ENCODE assay signal across 1 cellular context in genomic region chr14:49879683-49880204, GRCh38.
TF ChIP-seq lines count a peak whose summit lies in the region.

No MANE protein-coding gene starts in this region.

TF ChIP-seq in HepG2, 621 proteins besides CTCF, POLR2A, EP300 and RAD21 (continued from another document and continues in another):
- no peak for TF ChIP-seq ZHX1 (CRISPR knock-in tag; IDR thresholded peaks at IDR 0.05; ENCODE audit: low read depth)
- no peak for TF ChIP-seq NONO (IDR thresholded peaks at IDR 0.05)
- TF ChIP-seq NONO (CRISPR knock-in tag; conservative IDR thresholded peaks at IDR 0.05): peak; percentile 59; the same call in 1 of the 2 replicates
- no peak for TF ChIP-seq CREM (IDR thresholded peaks at IDR 0.05)
- no peak for TF ChIP-seq CREM (CRISPR knock-in tag; IDR thresholded peaks at IDR 0.05)
- no peak for TF ChIP-seq ZBTB37 (CRISPR knock-in tag; IDR thresholded peaks at IDR 0.05)
- no peak for TF ChIP-seq SMYD3 (CRISPR knock-in tag; IDR thresholded peaks at IDR 0.05)
- TF ChIP-seq ZNF33B (CRISPR knock-in tag; IDR thresholded peaks at IDR 0.05): no peak
- no peak for TF ChIP-seq ZNF546 (CRISPR knock-in tag; conservative IDR thresholded peaks at IDR 0.05)
- 0 out of 2 replicates have a peak, but pooled peaks have one; percentile 33 for TF ChIP-seq ZNF484 (CRISPR knock-in tag; IDR thresholded peaks at IDR 0.05; ENCODE audit: borderline replicate concordance, low read depth)
- 0 out of 2 replicates have a peak, but pooled peaks have one; percentile 43 for TF ChIP-seq NR0B2 (CRISPR knock-in tag; IDR thresholded peaks at IDR 0.05)
- TF ChIP-seq GATAD2A (CRISPR knock-in tag; IDR thresholded peaks at IDR 0.05): peak; percentile 49; the same call in 1 of the 2 replicates
- no peak for TF ChIP-seq ZNF503 (CRISPR knock-in tag; IDR thresholded peaks at IDR 0.05)
- TF ChIP-seq ZNF263 (CRISPR knock-in tag; IDR thresholded peaks at IDR 0.05): no peak
- 0 out of 4 replicates have a peak, but pooled peaks of 1 of the 2 experiments have one; percentile 27 for TF ChIP-seq ATF4 (CRISPR knock-in tag; IDR thresholded peaks at IDR 0.05)
- 0 out of 2 replicates have a peak, but pooled peaks have one; percentile 24 for TF ChIP-seq PITX1 (CRISPR knock-in tag; IDR thresholded peaks at IDR 0.05)
- TF ChIP-seq ZNF549 (CRISPR knock-in tag; IDR thresholded peaks at IDR 0.05): no peak
- no peak for TF ChIP-seq SOX13 (IDR thresholded peaks at IDR 0.05)
- peak in 1 of 2 experiments; percentile 25; a peak in 1 of 4 replicates for TF ChIP-seq SOX13 (CRISPR knock-in tag; conservative IDR thresholded peaks at IDR 0.05 in 1 of 2, IDR thresholded peaks at IDR 0.05 in 1 of 2)
- peak; percentile 56; the same call in 1 of the 2 replicates for TF ChIP-seq AHDC1 (CRISPR knock-in tag; IDR thresholded peaks at IDR 0.05; ENCODE audit: borderline replicate concordance)
- no peak for TF ChIP-seq ZNF430 (CRISPR knock-in tag; IDR thresholded peaks at IDR 0.05)
- 0 out of 2 replicates have a peak, but pooled peaks have one; percentile 52 for TF ChIP-seq KAT7 (CRISPR knock-in tag; IDR thresholded peaks at IDR 0.05; ENCODE audit: borderline replicate concordance)
- TF ChIP-seq PAXIP1 (CRISPR knock-in tag; conservative IDR thresholded peaks at IDR 0.05): peak; percentile 36; the same call in 1 of the 2 replicates
- TF ChIP-seq MED1 (CRISPR knock-in tag; IDR thresholded peaks at IDR 0.05): peak; percentile 39; the same call in 1 of the 2 replicates
- TF ChIP-seq ZNF30 (CRISPR knock-in tag; IDR thresholded peaks at IDR 0.05): no peak
- no peak for TF ChIP-seq SIN3A (IDR thresholded peaks at IDR 0.05; ENCODE audit: borderline replicate concordance, low read depth, low read length)
- TF ChIP-seq JARID2 (CRISPR knock-in tag; IDR thresholded peaks at IDR 0.05; ENCODE audit: insufficient replicate concordance): peak; percentile 53
- 0 out of 2 replicates have a peak, but pooled peaks have one; percentile 27 for TF ChIP-seq ZNF574 (CRISPR knock-in tag; IDR thresholded peaks at IDR 0.05)
- TF ChIP-seq SP140L (CRISPR knock-in tag; IDR thresholded peaks at IDR 0.05; ENCODE audit: borderline replicate concordance): 0 out of 2 replicates have a peak, but pooled peaks have one; percentile 41
- TF ChIP-seq RFXANK (CRISPR knock-in tag; IDR thresholded peaks at IDR 0.05): no peak
- no peak for TF ChIP-seq PHF20 (CRISPR knock-in tag; IDR thresholded peaks at IDR 0.05)
- peak; percentile 16; the same call in 1 of the 2 replicates for TF ChIP-seq TBX2 (CRISPR knock-in tag; IDR thresholded peaks at IDR 0.05; ENCODE audit: borderline replicate concordance)
- peak; percentile 67 for TF ChIP-seq FOXO1 (CRISPR knock-in tag; IDR thresholded peaks at IDR 0.05)
- peak; percentile 65; the same call in 1 of the 2 replicates for TF ChIP-seq ZNF782 (CRISPR knock-in tag; IDR thresholded peaks at IDR 0.05; ENCODE audit: borderline replicate concordance)
- TF ChIP-seq MXI1 (IDR thresholded peaks at IDR 0.05; ENCODE audit: borderline replicate concordance, low read depth, low read length): 0 out of 3 replicates have a peak, but pooled peaks have one; percentile 19
- TF ChIP-seq DNMT1 (CRISPR knock-in tag; IDR thresholded peaks at IDR 0.05): no peak
- TF ChIP-seq TEAD3 (CRISPR knock-in tag; optimal IDR thresholded peaks at IDR 0.05; ENCODE audit: borderline replicate concordance): peak; percentile 55
- TF ChIP-seq ETV6 (CRISPR knock-in tag; conservative IDR thresholded peaks at IDR 0.05): 0 out of 2 replicates have a peak, but pooled peaks have one; percentile 38
- TF ChIP-seq HOXA5 (CRISPR knock-in tag; IDR thresholded peaks at IDR 0.05): no peak
- peak; percentile 53 for TF ChIP-seq ZFY (CRISPR knock-in tag; IDR thresholded peaks at IDR 0.05)
- TF ChIP-seq STAG1 (CRISPR knock-in tag; IDR thresholded peaks at IDR 0.05): peak; percentile 87
- TF ChIP-seq AKAP8 (CRISPR knock-in tag; IDR thresholded peaks at IDR 0.05): no peak
